Comparison of ENCODE assay signal across 28 cellular contexts in genomic region chr17:81458628-81459027, GRCh38.
"Had no signal": no experiment of that assay in that cellular context is flagged by ENCODE, and none has a peak within 500 bp of the region (broad histone marks: within the 10 kb centered on the region; RNA-seq: fewer than 3 reads in every experiment).

No MANE protein-coding gene starts in this region.

- ATAC-seq: SK-N-SH treated with all-trans-retinoic acid at 6 μM for 48 hours had no signal

- DNase-seq: activated CD4-positive, alpha-beta memory T cell treated with anti-CD3 and anti-CD28 coated beads for 36 hours; activated CD4-positive, alpha-beta T cell treated with anti-CD3 and anti-CD28 coated beads, Interleukin-2, amount 10 ng/mL, durations not matched to agents 7 days and 5 days; activated CD4-positive, CD25-positive, alpha-beta regulatory T cell; activated gamma-delta T cell treated with Interleukin-2 at 50 U/mL for 16 hours; activated naive CD4-positive, alpha-beta T cell treated with anti-CD3 and anti-CD28 coated beads, Interleukin-2, amount 10 ng/mL, durations not matched to agents 7 days and 5 days; activated naive CD8-positive, alpha-beta T cell treated with anti-CD3 and anti-CD28 coated beads for 36 hours; activated T-cell treated with anti-CD3 and anti-CD28 coated beads for 4 hours; activated T-cell treated with anti-CD3 and anti-CD28 coated beads, Interleukin-2, amount 50 U/mL, for 48 hours; anterior cingulate cortex; central memory CD4-positive, alpha-beta T cell; KBM-7; MV-4-11; NCI-H1105; NCI-H1694 treated with DMSO at 0.1 percent for 48 hours; NCI-H2029 treated with DMSO at 0.1 percent for 48 hours; NCI-H345; NCI-H510A; NCI-H526 treated with DMSO at 0.1 percent for 48 hours; OCI-M1; Peyer's patch; SHP77; T-helper 9 cell had no signal

- H3K27me3 ChIP-seq: Peyer's patch, SJSA1 had no signal

- H3K27ac ChIP-seq: Peyer's patch, RWPE1, SJSA1, VCaP had no signal

- H3K9me3 ChIP-seq: Peyer's patch, SJSA1 had no signal

- H3K4me1 ChIP-seq: SJSA1 had no signal

- H3K4me3 ChIP-seq: Peyer's patch, SJSA1 had no signal

- H3K27ac Mint-ChIP-seq: activated CD4-positive, alpha-beta memory T cell treated with anti-CD3 and anti-CD28 coated beads for 36 hours; activated CD4-positive, alpha-beta T cell treated with anti-CD3 and anti-CD28 coated beads, Interleukin-2, amount 10 ng/mL, durations not matched to agents 7 days and 5 days; activated naive CD4-positive, alpha-beta T cell treated with anti-CD3 and anti-CD28 coated beads, Interleukin-2, amount 10 ng/mL, durations not matched to agents 7 days and 5 days; activated naive CD8-positive, alpha-beta T cell treated with anti-CD3 and anti-CD28 coated beads for 36 hours; activated T-helper 2 cell treated with anti-CD3 and anti-CD28 coated beads, Interferon-gamma antibody, Interleukin-2, Interleukin-4, amounts not matched to agents 10 μg/mL and 5 μg/mL and 100 μg/mL, durations not matched to agents 14 hours and 24 hours and 36 hours; T-helper 1 cell treated with Interleukin-12 subunit alpha and Interleukin-12 subunit beta and Interleukin-4 antibody, amounts not matched to agents 30 μg/mL and 1 μg/mL, for 36 hours had no signal

- H3K9me3 Mint-ChIP-seq: activated CD4-positive, alpha-beta memory T cell treated with anti-CD3 and anti-CD28 coated beads for 36 hours; activated CD4-positive, alpha-beta T cell treated with anti-CD3 and anti-CD28 coated beads, Interleukin-2, amount 10 ng/mL, durations not matched to agents 7 days and 5 days; activated naive CD4-positive, alpha-beta T cell treated with anti-CD3 and anti-CD28 coated beads, Interleukin-2, amount 10 ng/mL, durations not matched to agents 7 days and 5 days; activated naive CD8-positive, alpha-beta T cell treated with anti-CD3 and anti-CD28 coated beads for 36 hours; activated T-helper 2 cell treated with anti-CD3 and anti-CD28 coated beads, Interferon-gamma antibody, Interleukin-2, Interleukin-4, amounts not matched to agents 10 μg/mL and 5 μg/mL and 100 μg/mL, durations not matched to agents 14 hours and 24 hours and 36 hours; T-helper 1 cell treated with Interleukin-12 subunit alpha and Interleukin-12 subunit beta and Interleukin-4 antibody, amounts not matched to agents 30 μg/mL and 1 μg/mL, for 36 hours had no signal

- H3K27me3 Mint-ChIP-seq: activated CD4-positive, alpha-beta memory T cell treated with anti-CD3 and anti-CD28 coated beads for 36 hours; activated CD4-positive, alpha-beta T cell treated with anti-CD3 and anti-CD28 coated beads, Interleukin-2, amount 10 ng/mL, durations not matched to agents 7 days and 5 days; activated naive CD8-positive, alpha-beta T cell treated with anti-CD3 and anti-CD28 coated beads for 36 hours had no signal

- H3K4me3 Mint-ChIP-seq: activated CD4-positive, alpha-beta memory T cell treated with anti-CD3 and anti-CD28 coated beads for 36 hours; activated CD4-positive, alpha-beta T cell treated with anti-CD3 and anti-CD28 coated beads, Interleukin-2, amount 10 ng/mL, durations not matched to agents 7 days and 5 days; activated naive CD4-positive, alpha-beta T cell treated with anti-CD3 and anti-CD28 coated beads, Interleukin-2, amount 10 ng/mL, durations not matched to agents 7 days and 5 days; activated naive CD8-positive, alpha-beta T cell treated with anti-CD3 and anti-CD28 coated beads for 36 hours; T-helper 1 cell treated with Interleukin-12 subunit alpha and Interleukin-12 subunit beta and Interleukin-4 antibody, amounts not matched to agents 30 μg/mL and 1 μg/mL, for 36 hours had no signal

- H3K36me3 Mint-ChIP-seq: activated CD4-positive, alpha-beta memory T cell treated with anti-CD3 and anti-CD28 coated beads for 36 hours; activated naive CD4-positive, alpha-beta T cell treated with anti-CD3 and anti-CD28 coated beads, Interleukin-2, amount 10 ng/mL, durations not matched to agents 7 days and 5 days; activated naive CD8-positive, alpha-beta T cell treated with anti-CD3 and anti-CD28 coated beads for 36 hours had no signal
